1 cellular context compared by ENCODE assay signal in the genomic region with DNA sequence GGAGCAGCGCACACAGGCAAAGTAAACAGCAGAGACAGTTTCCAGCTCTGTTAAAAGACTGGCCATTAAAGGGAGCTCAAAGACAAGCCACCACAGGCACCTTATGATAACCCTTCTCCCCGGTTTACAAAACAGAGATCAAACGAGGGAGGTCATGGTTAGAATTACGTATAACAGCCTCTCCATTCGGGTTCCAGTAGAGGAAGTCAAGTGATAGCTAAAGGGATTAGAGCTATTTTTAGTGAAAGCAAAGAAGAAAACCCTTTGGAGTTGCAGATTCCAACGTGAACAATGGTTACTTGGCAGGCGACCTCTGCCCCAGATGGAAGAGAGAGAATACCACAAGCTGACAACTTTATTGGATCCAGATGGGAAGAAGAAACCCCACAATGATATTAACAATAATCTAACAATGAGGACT.
TF ChIP-seq lines count a peak whose summit lies in the region.

No MANE protein-coding gene starts in this region.

TF ChIP-seq in HepG2, 621 proteins besides CTCF, POLR2A, EP300 and RAD21 (continued from another document):
- TF ChIP-seq, protein P1, sequence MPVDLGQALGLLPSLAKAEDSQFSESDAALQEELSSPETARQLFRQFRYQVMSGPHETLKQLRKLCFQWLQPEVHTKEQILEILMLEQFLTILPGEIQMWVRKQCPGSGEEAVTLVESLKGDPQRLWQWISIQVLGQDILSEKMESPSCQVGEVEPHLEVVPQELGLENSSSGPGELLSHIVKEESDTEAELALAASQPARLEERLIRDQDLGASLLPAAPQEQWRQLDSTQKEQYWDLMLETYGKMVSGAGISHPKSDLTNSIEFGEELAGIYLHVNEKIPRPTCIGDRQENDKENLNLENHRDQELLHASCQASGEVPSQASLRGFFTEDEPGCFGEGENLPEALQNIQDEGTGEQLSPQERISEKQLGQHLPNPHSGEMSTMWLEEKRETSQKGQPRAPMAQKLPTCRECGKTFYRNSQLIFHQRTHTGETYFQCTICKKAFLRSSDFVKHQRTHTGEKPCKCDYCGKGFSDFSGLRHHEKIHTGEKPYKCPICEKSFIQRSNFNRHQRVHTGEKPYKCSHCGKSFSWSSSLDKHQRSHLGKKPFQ (CRISPR knock-in tag; IDR thresholded peaks at IDR 0.05; ENCODE audit: insufficient replicate concordance) = no peak
- TF ChIP-seq NKX3-1 (CRISPR knock-in tag; IDR thresholded peaks at IDR 0.05) (no peak), MZF1 (CRISPR knock-in tag; IDR thresholded peaks at IDR 0.05; ENCODE audit: borderline replicate concordance) (no peak), ETV5 (CRISPR knock-in tag; IDR thresholded peaks at IDR 0.05; ENCODE audit: borderline replicate concordance) (peak; percentile 26; the same call in 1 of the 2 replicates), ZNF207 (IDR thresholded peaks at IDR 0.05; ENCODE audit: borderline replicate concordance) (no peak), FLYWCH1 (CRISPR knock-in tag; IDR thresholded peaks at IDR 0.05) (no peak), ZNF546 (CRISPR knock-in tag; conservative IDR thresholded peaks at IDR 0.05) (no peak), ESRRA (CRISPR knock-in tag; IDR thresholded peaks at IDR 0.05; ENCODE audit: low read depth) (no peak)
- TF ChIP-seq, protein P2, sequence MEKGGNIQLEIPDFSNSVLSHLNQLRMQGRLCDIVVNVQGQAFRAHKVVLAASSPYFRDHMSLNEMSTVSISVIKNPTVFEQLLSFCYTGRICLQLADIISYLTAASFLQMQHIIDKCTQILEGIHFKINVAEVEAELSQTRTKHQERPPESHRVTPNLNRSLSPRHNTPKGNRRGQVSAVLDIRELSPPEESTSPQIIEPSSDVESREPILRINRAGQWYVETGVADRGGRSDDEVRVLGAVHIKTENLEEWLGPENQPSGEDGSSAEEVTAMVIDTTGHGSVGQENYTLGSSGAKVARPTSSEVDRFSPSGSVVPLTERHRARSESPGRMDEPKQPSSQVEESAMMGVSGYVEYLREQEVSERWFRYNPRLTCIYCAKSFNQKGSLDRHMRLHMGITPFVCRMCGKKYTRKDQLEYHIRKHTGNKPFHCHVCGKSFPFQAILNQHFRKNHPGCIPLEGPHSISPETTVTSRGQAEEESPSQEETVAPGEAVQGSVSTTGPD (CRISPR knock-in tag; IDR thresholded peaks at IDR 0.05) = no peak
- TF ChIP-seq, protein P3, sequence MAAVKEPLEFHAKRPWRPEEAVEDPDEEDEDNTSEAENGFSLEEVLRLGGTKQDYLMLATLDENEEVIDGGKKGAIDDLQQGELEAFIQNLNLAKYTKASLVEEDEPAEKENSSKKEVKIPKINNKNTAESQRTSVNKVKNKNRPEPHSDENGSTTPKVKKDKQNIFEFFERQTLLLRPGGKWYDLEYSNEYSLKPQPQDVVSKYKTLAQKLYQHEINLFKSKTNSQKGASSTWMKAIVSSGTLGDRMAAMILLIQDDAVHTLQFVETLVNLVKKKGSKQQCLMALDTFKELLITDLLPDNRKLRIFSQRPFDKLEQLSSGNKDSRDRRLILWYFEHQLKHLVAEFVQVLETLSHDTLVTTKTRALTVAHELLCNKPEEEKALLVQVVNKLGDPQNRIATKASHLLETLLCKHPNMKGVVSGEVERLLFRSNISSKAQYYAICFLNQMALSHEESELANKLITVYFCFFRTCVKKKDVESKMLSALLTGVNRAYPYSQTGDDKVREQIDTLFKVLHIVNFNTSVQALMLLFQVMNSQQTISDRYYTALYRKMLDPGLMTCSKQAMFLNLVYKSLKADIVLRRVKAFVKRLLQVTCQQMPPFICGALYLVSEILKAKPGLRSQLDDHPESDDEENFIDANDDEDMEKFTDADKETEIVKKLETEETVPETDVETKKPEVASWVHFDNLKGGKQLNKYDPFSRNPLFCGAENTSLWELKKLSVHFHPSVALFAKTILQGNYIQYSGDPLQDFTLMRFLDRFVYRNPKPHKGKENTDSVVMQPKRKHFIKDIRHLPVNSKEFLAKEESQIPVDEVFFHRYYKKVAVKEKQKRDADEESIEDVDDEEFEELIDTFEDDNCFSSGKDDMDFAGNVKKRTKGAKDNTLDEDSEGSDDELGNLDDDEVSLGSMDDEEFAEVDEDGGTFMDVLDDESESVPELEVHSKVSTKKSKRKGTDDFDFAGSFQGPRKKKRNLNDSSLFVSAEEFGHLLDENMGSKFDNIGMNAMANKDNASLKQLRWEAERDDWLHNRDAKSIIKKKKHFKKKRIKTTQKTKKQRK (IDR thresholded peaks at IDR 0.05; ENCODE audit: low read length) = no peak
